In genomic region chrX:50691820-50692219, GRCh38 we compare ENCODE assay signal across 8 cellular contexts.
DNase-seq lines count a peak whose midpoint lies in the region; ATAC-seq, FAIRE-seq and TF ChIP-seq lines count a peak whose summit lies in the region.

No MANE protein-coding gene starts in this region.

- H3K36me3 ChIP-seq in SU-DHL-6 (ENCODE audit: low read length) (no peaks in the 10 kb centered on the region), pancreas (no peaks in the 10 kb centered on the region)

- DNase-seq in A549 (ENCODE audit: low read depth in 1 of 2, low spot score in 1 of 2), result peak; percentile 18 to 44
- DNase-seq in EH (ENCODE audit: low read depth), result peak; percentile 51
- DNase-seq in LHCN-M2 (ENCODE audit: low read depth), result peak; percentile 4
- DNase-seq in fibroblast of peridontal ligament (ENCODE audit: extremely low read depth), result peak; percentile 47
- DNase-seq in pancreas, result peak in 1 of 6 donors; percentile 22
- DNase-seq in stimulated activated CD4-positive, alpha-beta T cell treated with anti-CD3 and anti-CD28 coated beads, Interleukin-2, amount 100 ng/mL, for 24 hours, result no peak

- no peak for TF ChIP-seq EP300 in A549 (IDR thresholded peaks at IDR 0.05)

- H3F3A ChIP-seq in SU-DHL-6 (ENCODE audit: insufficient read depth), result no peaks in the 10 kb centered on the region

- TF ChIP-seq CTCF in A549 (IDR thresholded peaks at IDR 0.05) (peak; percentile 51), SU-DHL-6 (IDR thresholded peaks at IDR 0.05; ENCODE audit: insufficient read depth, low read length, poor library complexity, severe bottlenecking) (peak; percentile 33), pancreas (IDR thresholded peaks at IDR 0.05) (peak; percentile 55 to 76 (median 58))

- POLR2A ChIA-PET in A549 (lab: Yijun Ruan, JAX), result no interaction called here

- H3K9me3 ChIP-seq in A549 (no peaks in the 10 kb centered on the region), SU-DHL-6 (ENCODE audit: insufficient read depth, low read length) (no peaks in the 10 kb centered on the region), pancreas (no peaks in the 10 kb centered on the region)

- CTCF ChIA-PET in A549 (lab: Yijun Ruan, JAX), result interaction anchor here (0.6 to 1.5 kb wide), 17 partner anchors 8 to 769 kb away, joined by 3 to 11 read pairs (median 3); no protein-coding TSS in a partner anchor

- H3K27ac ChIP-seq in A549, result no peak overlapping the region
- no peak overlapping the region for H3K27ac ChIP-seq in SU-DHL-6 (ENCODE audit: low read depth, low read length)
- H3K27ac ChIP-seq in pancreas, result no peak overlapping the region

- intact Hi-C loops in pancreas (cut with DNase I), result loop anchor here in 1 of 3 donors (10.0 kb wide), 1 partner anchor 293 kb away; no protein-coding TSS in a partner anchor

- ATAC-seq in A549, result peak; percentile 94 to 95
- ATAC-seq in GM21723 (IDR thresholded peaks at IDR 0.05; ENCODE audit: unreplicated experiment), result peak; percentile 89
- ATAC-seq in pancreas, result peak; percentile 60 to 89 (median 86)

- FAIRE-seq in A549 (lab: Jason Lieb, UNC) (no peak), pancreas (lab: Jason Lieb, UNC) (peak; percentile 95)

- H3K4me3 ChIP-seq in A549, result no peak overlapping the region
- H3K4me3 ChIP-seq in SU-DHL-6 (ENCODE audit: insufficient read depth, low read length, poor library complexity, severe bottlenecking), result no peak overlapping the region
- H3K4me3 ChIP-seq in pancreas, result no peak overlapping the region

- H2AFZ ChIP-seq in SU-DHL-6 (ENCODE audit: low read depth, low read length, severe bottlenecking), result no peak overlapping the region

- H3K9me2 ChIP-seq in SU-DHL-6 (replicated peaks; ENCODE audit: insufficient read depth, low read length), result no peaks in the 10 kb centered on the region

- no peak overlapping the region for H3K9ac ChIP-seq in SU-DHL-6 (ENCODE audit: low read length)

- WGBS in A549 (ENCODE audit: missing lambda C conversion rate), result 3% methylated on average over 5 of the region's 5 CpGs
- 15 to 20% methylated on average over 5 of the region's 5 CpGs for WGBS in pancreas, 2 donors

- H3K4me2 ChIP-seq in A549 (no peak overlapping the region), SU-DHL-6 (ENCODE audit: low read depth, low read length, poor library complexity, severe bottlenecking) (no peak overlapping the region)

- TF ChIP-seq RAD21 in A549 (conservative IDR thresholded peaks at IDR 0.05 in 1 of 2, IDR thresholded peaks at IDR 0.05 in 1 of 2), result peak; percentile 64

- no peaks in the 10 kb centered on the region for H3K27me3 ChIP-seq in SU-DHL-6 (ENCODE audit: low read length)
- H3K27me3 ChIP-seq in pancreas, result peaks cover 0 to 21% (median 5%) of the 10 kb centered on the region in 4 donors

- H3K4me1 ChIP-seq in A549 (no peaks in the 10 kb centered on the region), pancreas (no peaks in the 10 kb centered on the region)

- TF ChIP-seq POLR2A in A549 (IDR thresholded peaks at IDR 0.05; ENCODE audit: low read length), result no peak

- no peaks in the 10 kb centered on the region for H4K20me1 ChIP-seq in SU-DHL-6 (ENCODE audit: low read depth, low read length)

- no peaks in the 10 kb centered on the region for H3K79me2 ChIP-seq in SU-DHL-6 (ENCODE audit: insufficient read depth, low read length)

TF ChIP-seq in A549, 52 proteins besides CTCF, POLR2A, EP300 and RAD21:
- peak; percentile 43; the same call in 2 of the 3 replicates for TF ChIP-seq SMC3 (IDR thresholded peaks at IDR 0.05)
- no peak for TF ChIP-seq ATOH8 (CRISPR knock-in tag; IDR thresholded peaks at IDR 0.05; ENCODE audit: low read depth)

Comparison
In these comparisons a context has a peak if more than half of its experiments do, and no peak if none do; other contexts are left out.
1. DNase-seq: peak in A549 (2 of 2), EH (single experiment), LHCN-M2 (single experiment) and fibroblast of peridontal ligament (single experiment); none in stimulated activated CD4-positive, alpha-beta T cell treated with anti-CD3 and anti-CD28 coated beads, Interleukin-2, amount 100 ng/mL, for 24 hours (0 of 2).
2. Peak in every context shown above with its lines, with median percentiles within 50 percentile points of each other: ATAC-seq and CTCF ChIP-seq.